Comparison of ENCODE assay signal across 8 cellular contexts in genomic region chr1:109548321-109549267, GRCh38. TPM values are rescaled to one million over a fixed set of nuclear protein-coding genes. Genes with fewer than 3 reads are reported as not detected.
DNase-seq lines count a peak whose midpoint lies in the region; ATAC-seq and TF ChIP-seq lines count a peak whose summit lies in the region.

Gene GNAI3 (plus strand): TSS chr1:109548615. CDS start chr1:109548721, 106 bp downstream.

- POLR2A ChIA-PET in naive thymus-derived CD4-positive, alpha-beta T cell (lab: Charles Lee), result interaction anchor here (0.7 to 3.1 kb wide), 38 partner anchors 10 to 1680 kb away, joined by 3 to 52 read pairs (median 4); partner anchors contain the start of genes AHCYL1, AMIGO1, AMPD2 and ATXN7L2

- no peaks in the 10 kb centered on the region for H3K9me3 ChIP-seq in fibroblast of lung (ENCODE audit: control insufficient read depth, insufficient read depth, low read depth, low read length)
- H3K9me3 ChIP-seq in naive thymus-derived CD4-positive, alpha-beta T cell (ENCODE audit: control insufficient read depth in 2 of 3, low read length in 3 of 3), result no peaks in the 10 kb centered on the region

- H3K4me3 ChIP-seq in LNCaP clone FGC (ENCODE audit: low read depth, low read length) (peak within 1 kb of the TSS; percentile 74), fibroblast of lung (replicated peaks in 1 of 4; ENCODE audit: control extremely low read depth in 1 of 4, insufficient read depth in 1 of 4, low read depth in 3 of 4, low read length in 4 of 4) (peak within 1 kb of the TSS; percentile 92 to 98 (median 96))
- peak within 1 kb of the TSS; percentile 89 for H3K4me3 ChIP-seq in naive thymus-derived CD4-positive, alpha-beta T cell (ENCODE audit: low read length)

- intact Hi-C loops in activated T-helper 2 cell treated with anti-CD3 and anti-CD28 coated beads, Interferon-gamma antibody, Interleukin-2, Interleukin-4, amounts not matched to agents 10 μg/mL and 5 μg/mL and 100 μg/mL, durations not matched to agents 14 hours and 24 hours and 36 hours (cut with micrococcal nuclease), result loop anchor here (1.0 to 10.0 kb wide), 6 partner anchors 72 to 436 kb away; partner anchors contain the start of genes AHCYL1, GSTM1 and PSMA5
- intact Hi-C loops in naive thymus-derived CD4-positive, alpha-beta T cell (cut with micrococcal nuclease), result loop anchor here (1.0 to 5.0 kb wide), 19 partner anchors 14 to 1124 kb away; partner anchors contain the start of genes PSMA5 (in 2 of the 2), STRIP1 (in 2 of the 2), ATXN7L2 (in 1 of the 2) and GSTM1 (in 1 of the 2)

- no peaks in the 10 kb centered on the region for H3K27me3 Mint-ChIP-seq in activated T-helper 2 cell treated with anti-CD3 and anti-CD28 coated beads, Interferon-gamma antibody, Interleukin-2, Interleukin-4, amounts not matched to agents 10 μg/mL and 5 μg/mL and 100 μg/mL, durations not matched to agents 14 hours and 24 hours and 36 hours (ENCODE audit: low read depth)
- H3K27me3 Mint-ChIP-seq in naive thymus-derived CD4-positive, alpha-beta T cell, result no peaks in the 10 kb centered on the region
- no peaks in the 10 kb centered on the region for H3K27me3 Mint-ChIP-seq in stimulated activated memory B cell treated with anti-CD40 and anti-IgM and Interleukin-4, amounts not matched to agents 10 μg/mL and 1 μg/mL and 100 μg/mL, for 72 hours

- H3K4me3 Mint-ChIP-seq in activated T-helper 2 cell treated with anti-CD3 and anti-CD28 coated beads, Interferon-gamma antibody, Interleukin-2, Interleukin-4, amounts not matched to agents 10 μg/mL and 5 μg/mL and 100 μg/mL, durations not matched to agents 14 hours and 24 hours and 36 hours (ENCODE audit: low read depth), result peak within 1 kb of the TSS; percentile 99
- H3K4me3 Mint-ChIP-seq in naive thymus-derived CD4-positive, alpha-beta T cell, result peak within 1 kb of the TSS; percentile 90 to 99 (median 97)
- peak within 1 kb of the TSS; percentile 98 for H3K4me3 Mint-ChIP-seq in stimulated activated memory B cell treated with anti-CD40 and anti-IgM and Interleukin-4, amounts not matched to agents 10 μg/mL and 1 μg/mL and 100 μg/mL, for 72 hours

- H4K20me1 ChIP-seq in fibroblast of lung (ENCODE audit: control insufficient read depth, extremely low read depth, insufficient read depth, low read length), result peaks cover 2% of the 10 kb centered on the region

- TF ChIP-seq CTCF in LNCaP clone FGC (IDR thresholded peaks at IDR 0.05; ENCODE audit: control insufficient read depth, extremely low read depth, insufficient read depth), result no peak
- TF ChIP-seq CTCF in fibroblast of lung (conservative IDR thresholded peaks at IDR 0.05 in 1 of 2, IDR thresholded peaks at IDR 0.05 in 1 of 2; ENCODE audit: low read depth in 1 of 2, low read length in 2 of 2), result no peak

- no peaks in the 10 kb centered on the region for H3K9me3 Mint-ChIP-seq in activated T-helper 2 cell treated with anti-CD3 and anti-CD28 coated beads, Interferon-gamma antibody, Interleukin-2, Interleukin-4, amounts not matched to agents 10 μg/mL and 5 μg/mL and 100 μg/mL, durations not matched to agents 14 hours and 24 hours and 36 hours
- H3K9me3 Mint-ChIP-seq in naive thymus-derived CD4-positive, alpha-beta T cell, result peaks cover 0 to 3% (median 0%) of the 10 kb centered on the region in 11 donors
- no peaks in the 10 kb centered on the region for H3K9me3 Mint-ChIP-seq in stimulated activated memory B cell treated with anti-CD40 and anti-IgM and Interleukin-4, amounts not matched to agents 10 μg/mL and 1 μg/mL and 100 μg/mL, for 72 hours

- peak; percentile 96 for ATAC-seq in naive thymus-derived CD4-positive, alpha-beta T cell
- ATAC-seq in stimulated activated memory B cell treated with anti-CD40 and anti-IgM and Interleukin-4, amounts not matched to agents 10 μg/mL and 1 μg/mL and 100 μg/mL, for 72 hours, result peak; percentile 98

- H3K27ac Mint-ChIP-seq in activated T-helper 2 cell treated with anti-CD3 and anti-CD28 coated beads, Interferon-gamma antibody, Interleukin-2, Interleukin-4, amounts not matched to agents 10 μg/mL and 5 μg/mL and 100 μg/mL, durations not matched to agents 14 hours and 24 hours and 36 hours, result peak within 1 kb of the TSS; percentile 95
- H3K27ac Mint-ChIP-seq in naive thymus-derived CD4-positive, alpha-beta T cell, result peak within 1 kb of the TSS; percentile 89 to 100 (median 99)
- peak within 1 kb of the TSS; percentile 97 for H3K27ac Mint-ChIP-seq in stimulated activated memory B cell treated with anti-CD40 and anti-IgM and Interleukin-4, amounts not matched to agents 10 μg/mL and 1 μg/mL and 100 μg/mL, for 72 hours

- no peaks in the 10 kb centered on the region for H3K36me3 ChIP-seq in fibroblast of lung (ENCODE audit: control insufficient read depth, insufficient read depth, low read length)
- peaks cover 0 to 5% (median 0%) of the 10 kb centered on the region in 3 experiments for H3K36me3 ChIP-seq in naive thymus-derived CD4-positive, alpha-beta T cell (ENCODE audit: control insufficient read depth in 2 of 3, insufficient read depth in 3 of 3, low read length in 3 of 3)

- peaks cover 60% of the 10 kb centered on the region for H3K79me2 ChIP-seq in fibroblast of lung (ENCODE audit: control insufficient read depth, insufficient read depth, low read length)

- H3K9ac ChIP-seq in fibroblast of lung (ENCODE audit: insufficient read depth, low read length), result peak within 1 kb of the TSS; percentile 98

- peak; percentile 96 for DNase-seq in EL
- peak; percentile 96 for DNase-seq in H4 (ENCODE audit: low spot score)
- peak; percentile 91 for DNase-seq in LNCaP clone FGC (ENCODE audit: low read depth)
- peak; percentile 93 for DNase-seq in RPMI8226
- peak; percentile 96 for DNase-seq in activated T-helper 2 cell treated with anti-CD3 and anti-CD28 coated beads, Interferon-gamma antibody, Interleukin-2, Interleukin-4, amounts not matched to agents 10 μg/mL and 5 μg/mL and 100 μg/mL, durations not matched to agents 14 hours and 24 hours and 36 hours (ENCODE audit: low spot score)
- peak; percentile 96 for DNase-seq in fibroblast of lung (ENCODE audit: low read depth in 2 of 2)
- peak; percentile 78 to 97 (median 95) for DNase-seq in naive thymus-derived CD4-positive, alpha-beta T cell

- H3K27ac ChIP-seq in fibroblast of lung (ENCODE audit: insufficient read depth, low read length), result peak within 1 kb of the TSS; percentile 98
- H3K27ac ChIP-seq in naive thymus-derived CD4-positive, alpha-beta T cell (ENCODE audit: low read depth, low read length), result peak within 1 kb of the TSS; percentile 93

- peaks cover 3% of the 10 kb centered on the region for H3K27me3 ChIP-seq in fibroblast of lung (ENCODE audit: control insufficient read depth, insufficient read depth, low read length)
- H3K27me3 ChIP-seq in naive thymus-derived CD4-positive, alpha-beta T cell (ENCODE audit: control insufficient read depth in 2 of 2, insufficient read depth in 2 of 2, low read length in 2 of 2), result no peaks in the 10 kb centered on the region

- peaks cover 15% of the 10 kb centered on the region for H3K36me3 Mint-ChIP-seq in activated T-helper 2 cell treated with anti-CD3 and anti-CD28 coated beads, Interferon-gamma antibody, Interleukin-2, Interleukin-4, amounts not matched to agents 10 μg/mL and 5 μg/mL and 100 μg/mL, durations not matched to agents 14 hours and 24 hours and 36 hours (ENCODE audit: low read depth)
- peaks cover 0 to 6% (median 2%) of the 10 kb centered on the region in 5 donors for H3K36me3 Mint-ChIP-seq in naive thymus-derived CD4-positive, alpha-beta T cell
- H3K36me3 Mint-ChIP-seq in stimulated activated memory B cell treated with anti-CD40 and anti-IgM and Interleukin-4, amounts not matched to agents 10 μg/mL and 1 μg/mL and 100 μg/mL, for 72 hours, result no peaks in the 10 kb centered on the region

- CTCF ChIA-PET in naive thymus-derived CD4-positive, alpha-beta T cell (lab: Charles Lee), result interaction anchor here (0.6 to 3.1 kb wide), 18 partner anchors 11 to 436 kb away, joined by 3 to 29 read pairs (median 4); partner anchors contain the start of genes AHCYL1, AMPD2 and GNAT2

- H3K4me2 ChIP-seq in fibroblast of lung (ENCODE audit: extremely low read depth, insufficient read depth, low read length), result peak within 1 kb of the TSS; percentile 93

- peaks cover 42% of the 10 kb centered on the region for H3K4me1 Mint-ChIP-seq in activated T-helper 2 cell treated with anti-CD3 and anti-CD28 coated beads, Interferon-gamma antibody, Interleukin-2, Interleukin-4, amounts not matched to agents 10 μg/mL and 5 μg/mL and 100 μg/mL, durations not matched to agents 14 hours and 24 hours and 36 hours (ENCODE audit: low read depth)
- peaks cover 30 to 75% (median 55%) of the 10 kb centered on the region in 7 donors for H3K4me1 Mint-ChIP-seq in naive thymus-derived CD4-positive, alpha-beta T cell
- H3K4me1 Mint-ChIP-seq in stimulated activated memory B cell treated with anti-CD40 and anti-IgM and Interleukin-4, amounts not matched to agents 10 μg/mL and 1 μg/mL and 100 μg/mL, for 72 hours, result peaks cover 51% of the 10 kb centered on the region

- H2AFZ ChIP-seq in fibroblast of lung (ENCODE audit: low read length), result peak within 1 kb of the TSS; percentile 87

- peaks cover 5% of the 10 kb centered on the region for H3K4me1 ChIP-seq in fibroblast of lung (ENCODE audit: control insufficient read depth, extremely low read depth, insufficient read depth, low read length)
- H3K4me1 ChIP-seq in naive thymus-derived CD4-positive, alpha-beta T cell (ENCODE audit: control insufficient read depth in 2 of 2, insufficient read depth in 2 of 2, low read length in 2 of 2), result peaks cover 25 to 27% of the 10 kb centered on the region in 2 donors

RNA-seq across cellular contexts. Expression of gene GNAI3, which starts in this region (rescaled TPM):
- 9.0 and 9.8 TPM in 2 replicates for total RNA-seq in H4 (2014; rRNA removed; shearing (Covaris generic))
- 8.9 and 9.4 TPM in 2 replicates for total RNA-seq in activated T-helper 2 cell treated with anti-CD3 and anti-CD28 coated beads, Interferon-gamma antibody, Interleukin-2, Interleukin-4, amounts not matched to agents 10 μg/mL and 5 μg/mL and 100 μg/mL, durations not matched to agents 14 hours and 24 hours and 36 hours
- total RNA-seq in fibroblast of lung, result 10.3 and 11.4 TPM in 2 replicates
- 12.9 and 14.4 TPM in 2 replicates for polyA plus RNA-seq in fibroblast of lung
- 9.4 and 9.7 TPM in 2 replicates for polyA plus RNA-seq in fibroblast of lung (2012)
- 1.8 and 1.9 TPM in 2 replicates for polyA minus RNA-seq in fibroblast of lung (ENCODE audit: low replicate concordance)
- total RNA-seq in naive thymus-derived CD4-positive, alpha-beta T cell, result 1 to 10 TPM; 4.9 to 9.3 (median 7.0) TPM
- 1 to 10 TPM; 7.2 to 7.7 TPM for polyA plus RNA-seq in naive thymus-derived CD4-positive, alpha-beta T cell

Comparison
In these comparisons a context has a peak if more than half of its experiments do, and no peak if none do; other contexts are left out.
1. Peak in every context shown above with its lines: DNase-seq, ATAC-seq, H3K4me3 ChIP-seq and H3K27ac ChIP-seq.